Comparison of ENCODE assay signal across 26 cellular contexts in genomic region chr4:52266537-52267137, GRCh38.
A peak's percentile ranks its signal among the peaks of the same experiment; 100 is the strongest.
DNase-seq lines count a peak whose midpoint lies in the region; ATAC-seq and TF ChIP-seq lines count a peak whose summit lies in the region.
"Had no signal": no experiment of that assay in that cellular context is flagged by ENCODE, and none has a peak within 500 bp of the region (broad histone marks: within the 10 kb centered on the region; RNA-seq: fewer than 3 reads in every experiment).

No MANE protein-coding gene starts in this region.

- intact Hi-C loops in esophagus muscularis mucosa (cut with DNase I), result no loop called here
- intact Hi-C loops in sigmoid colon (cut with DNase I), result no loop called here
- intact Hi-C loops in right lobe of liver (cut with DNase I), result no loop called here

- TF ChIP-seq RAD21 in SK-N-SH (IDR thresholded peaks at IDR 0.05; ENCODE audit: low read length), result no peak

- H3K9me2 ChIP-seq in SK-N-SH, result no peaks in the 10 kb centered on the region

- H3K79me2 ChIP-seq in SK-N-SH (ENCODE audit: insufficient read depth), result no peaks in the 10 kb centered on the region

- no peak for TF ChIP-seq POLR2A in esophagus muscularis mucosa (IDR thresholded peaks at IDR 0.05; ENCODE audit: low read depth)
- TF ChIP-seq POLR2A in sigmoid colon (IDR thresholded peaks at IDR 0.05), result no peak
- TF ChIP-seq POLR2A in right lobe of liver (IDR thresholded peaks at IDR 0.05), result no peak

- TF ChIP-seq CTCF in SK-N-SH (IDR thresholded peaks at IDR 0.05), result no peak
- no peak for TF ChIP-seq CTCF in esophagus muscularis mucosa (IDR thresholded peaks at IDR 0.05)
- TF ChIP-seq CTCF in sigmoid colon (IDR thresholded peaks at IDR 0.05), result no peak
- no peak for TF ChIP-seq CTCF in right lobe of liver (IDR thresholded peaks at IDR 0.05)

- H3K27ac ChIP-seq in SK-N-SH (ENCODE audit: low read depth in 2 of 2, low read length in 1 of 2) (peak overlapping the region in 1 of 2 experiments; percentile 64; a peak in 1 of 4 replicates), esophagus muscularis mucosa (replicated peaks in 1 of 4) (no peak overlapping the region), sigmoid colon (peak overlapping the region in 1 of 4 donors; percentile 21), right lobe of liver (no peak overlapping the region)
- H3K27ac ChIP-seq: cardiac muscle cell, coronary artery, KMS-11, left lung, neutrophil, tibial artery had no signal

- no peaks in the 10 kb centered on the region for H3F3A ChIP-seq in SK-N-SH (replicated peaks; ENCODE audit: insufficient read depth)

- H3K27me3 ChIP-seq in SK-N-SH (ENCODE audit: insufficient read depth) (no peaks in the 10 kb centered on the region), esophagus muscularis mucosa (no peaks in the 10 kb centered on the region), sigmoid colon (no peaks in the 10 kb centered on the region), right lobe of liver (no peaks in the 10 kb centered on the region)
- H3K27me3 ChIP-seq: cardiac muscle cell, left lung, neutrophil, tibial artery had no signal

- DNase-seq in SK-N-SH (no peak), NCI-H1694 treated with DMSO at 0.1 percent for 48 hours (lab: John Stamatoyannopoulos, UW) (peak; percentile 73), esophagus muscularis mucosa (ENCODE audit: extremely low spot score) (peak; percentile 66), sigmoid colon (peak; percentile 65), right lobe of liver (no peak)
- no peak for DNase-seq in activated naive CD4-positive, alpha-beta T cell treated with anti-CD3 and anti-CD28 coated beads, Interleukin-2, amount 50 U/mL, for 16 hours
- DNase-seq: activated CD4-positive, alpha-beta T cell treated with anti-CD3 and anti-CD28 coated beads for 48 hours; activated effector memory CD4-positive, alpha-beta T cell treated with anti-CD3 and anti-CD28 coated beads, Interleukin-2, amount 50 U/mL, for 16 hours; activated naive CD8-positive, alpha-beta T cell treated with anti-CD3 and anti-CD28 coated beads for 36 hours; activated T-cell treated with anti-CD3 and anti-CD28 coated beads, Interleukin-2, amount 50 U/mL, for 1 hour; anterior cingulate cortex; CD4-positive, alpha-beta T cell; effector CD8-positive, alpha-beta T cell; EL; left lung; NCI-H1436 treated with DMSO at 0.1 percent for 48 hours; NCI-H526; stimulated activated CD4-positive, alpha-beta T cell treated with anti-CD3 and anti-CD28 coated beads, Interleukin-4, amount 100 ng/mL, for 24 hours; tibial artery had no signal

- ATAC-seq in SK-N-SH treated with all-trans-retinoic acid at 6 μM for 48 hours (no peak), right lobe of liver (no peak), GM19463 (IDR thresholded peaks at IDR 0.05; ENCODE audit: unreplicated experiment) (no peak)
- ATAC-seq: left lung had no signal

- no peak overlapping the region for H3K4me2 ChIP-seq in SK-N-SH
- H3K4me2 ChIP-seq: KMS-11 had no signal

- H4K20me1 ChIP-seq in SK-N-SH (ENCODE audit: insufficient read depth), result no peaks in the 10 kb centered on the region

- POLR2A ChIA-PET in SK-N-SH (lab: Yijun Ruan, JAX), result no interaction called here

- TF ChIP-seq EP300 in SK-N-SH (IDR thresholded peaks at IDR 0.05; ENCODE audit: borderline replicate concordance in 1 of 2, low read depth in 1 of 2, low read length in 1 of 2) (peak in 1 of 2 experiments; percentile 24; a peak in 1 of 4 replicates), esophagus muscularis mucosa (IDR thresholded peaks at IDR 0.05) (no peak), sigmoid colon (IDR thresholded peaks at IDR 0.05) (no peak)

- H3K9me3 ChIP-seq in SK-N-SH (no peaks in the 10 kb centered on the region), esophagus muscularis mucosa (no peaks in the 10 kb centered on the region), sigmoid colon (no peaks in the 10 kb centered on the region), right lobe of liver (no peaks in the 10 kb centered on the region)
- H3K9me3 ChIP-seq: HAP-1, left lung, neutrophil had no signal

- H3K4me3 ChIP-seq in SK-N-SH (ENCODE audit: low read depth in 2 of 2, low read length in 1 of 2), result no peak overlapping the region
- H3K4me3 ChIP-seq in esophagus muscularis mucosa, result no peak overlapping the region
- H3K4me3 ChIP-seq in sigmoid colon, result no peak overlapping the region
- no peak overlapping the region for H3K4me3 ChIP-seq in right lobe of liver
- H3K4me3 ChIP-seq: cardiac muscle cell, coronary artery, HAP-1, left lung, tibial artery had no signal

- no peaks in the 10 kb centered on the region for H3K36me3 ChIP-seq in SK-N-SH (replicated peaks in 1 of 2; ENCODE audit: control insufficient read depth in 1 of 2, insufficient read depth in 2 of 2, low read length in 1 of 2)
- no peaks in the 10 kb centered on the region for H3K36me3 ChIP-seq in esophagus muscularis mucosa
- H3K36me3 ChIP-seq in sigmoid colon, result no peaks in the 10 kb centered on the region
- H3K36me3 ChIP-seq in right lobe of liver, result no peaks in the 10 kb centered on the region
- H3K36me3 ChIP-seq: cardiac muscle cell, HAP-1, left lung, neutrophil, tibial artery had no signal

- no peak overlapping the region for H2AFZ ChIP-seq in SK-N-SH (ENCODE audit: low read depth)

- H3K4me1 ChIP-seq in SK-N-SH (ENCODE audit: control insufficient read depth in 1 of 2, insufficient read depth in 2 of 2, low read depth in 1 of 2, low read length in 1 of 2) (peaks cover 0 to 27% of the 10 kb centered on the region in 2 experiments; a peak in 1 of 4 replicates), esophagus muscularis mucosa (peaks cover 0 to 35% (median 11%) of the 10 kb centered on the region in 4 donors), sigmoid colon (peaks cover 0 to 6% (median 2%) of the 10 kb centered on the region in 4 donors), right lobe of liver (no peaks in the 10 kb centered on the region)
- H3K4me1 ChIP-seq: HAP-1, left lung had no signal

- H3K9ac ChIP-seq in SK-N-SH, result no peak overlapping the region
- H3K9ac ChIP-seq: KMS-11 had no signal

- CTCF ChIA-PET in SK-N-SH (lab: Yijun Ruan, JAX), result interaction anchor here (0.8 to 3.1 kb wide), 4 partner anchors 8 to 716 kb away, joined by 3 to 9 read pairs (median 6); no protein-coding TSS in a partner anchor

TF ChIP-seq in SK-N-SH, 30 proteins besides CTCF, POLR2A, EP300 and RAD21:
- TF ChIP-seq SIN3A (IDR thresholded peaks at IDR 0.05; ENCODE audit: borderline replicate concordance, low read depth, low read length) (no peak), GATA2 (CRISPR knock-in tag; IDR thresholded peaks at IDR 0.05) (peak; percentile 59)

TF ChIP-seq in SK-N-SH treated with all-trans-retinoic acid at 6 μM for 48 hours, 23 proteins besides CTCF, POLR2A, EP300 and RAD21 (continues in another document):
- TF ChIP-seq ZC3H10 (CRISPR knock-in tag; IDR thresholded peaks at IDR 0.05) (no peak), RARB (CRISPR knock-in tag; IDR thresholded peaks at IDR 0.05) (no peak), OSR1 (CRISPR knock-in tag; IDR thresholded peaks at IDR 0.05) (no peak), CREB5 (CRISPR knock-in tag; IDR thresholded peaks at IDR 0.05; ENCODE audit: low read depth) (no peak), ZNF8 (CRISPR knock-in tag; IDR thresholded peaks at IDR 0.05) (no peak), POU6F1 (CRISPR knock-in tag; IDR thresholded peaks at IDR 0.05; ENCODE audit: borderline replicate concordance, low read depth) (no peak), GLIS3 (CRISPR knock-in tag; IDR thresholded peaks at IDR 0.05) (no peak), CSDC2 (CRISPR knock-in tag; IDR thresholded peaks at IDR 0.05) (no peak), PPARA (CRISPR knock-in tag; IDR thresholded peaks at IDR 0.05; ENCODE audit: borderline replicate concordance) (no peak), CSRNP3 (CRISPR knock-in tag; IDR thresholded peaks at IDR 0.05) (no peak), ZFP30 (CRISPR knock-in tag; IDR thresholded peaks at IDR 0.05) (no peak)

Comparison
In these comparisons a context has a peak if more than half of its experiments do, and no peak if none do; other contexts are left out.
1. DNase-seq: peak in NCI-H1694 treated with DMSO at 0.1 percent for 48 hours (single experiment), esophagus muscularis mucosa (single experiment) and sigmoid colon (single experiment); none in SK-N-SH (single experiment), activated naive CD4-positive, alpha-beta T cell treated with anti-CD3 and anti-CD28 coated beads, Interleukin-2, amount 50 U/mL, for 16 hours (single experiment) and right lobe of liver (0 of 3).